ENCODE assay signal across 16 cellular contexts in genomic region chr9:77906991-77907390, GRCh38.
"Had no signal": no experiment of that assay in that cellular context is flagged by ENCODE, and none has a peak within 500 bp of the region (broad histone marks: within the 10 kb centered on the region; RNA-seq: fewer than 3 reads in every experiment).

No MANE protein-coding gene starts in this region.

- DNase-seq: activated effector memory CD4-positive, alpha-beta T cell treated with anti-CD3 and anti-CD28 coated beads, Interleukin-2, amount 50 U/mL, for 16 hours; activated T-cell treated with anti-CD3 and anti-CD28 coated beads, Interleukin-2, amount 50 U/mL, for 1 hour; anterior cingulate cortex; dorsolateral prefrontal cortex; foreskin keratinocyte; head of caudate nucleus; stimulated activated CD4-positive, alpha-beta T cell treated with anti-CD3 and anti-CD28 coated beads, Interleukin-12 subunit alpha, Interleukin-12 subunit beta, amount 100 ng/mL, for 4 hours; stimulated activated naive CD4-positive, alpha-beta T cell treated with Interleukin-2 at 50 U/mL for 16 hours had no signal

- FAIRE-seq: islet of Langerhans had no signal

- H3K9me3 Mint-ChIP-seq: activated naive CD4-positive, alpha-beta T cell treated with anti-CD3 and anti-CD28 coated beads, Interleukin-2, amount 50 U/mL, for 72 hours; natural killer cell treated with Interleukin-12 subunit alpha and Interleukin-12 subunit beta and Interleukin-15 and Interleukin-18, amount 100 ng/mL, for 72 hours; T-helper 1 cell treated with Interleukin-12 subunit alpha and Interleukin-12 subunit beta and Interleukin-4 antibody, amounts not matched to agents 30 μg/mL and 1 μg/mL, for 36 hours; type B pancreatic cell had no signal

- H3K36me3 ChIP-seq: breast epithelium, suprapubic skin had no signal

- H3K27me3 ChIP-seq: breast epithelium, dorsolateral prefrontal cortex, foreskin keratinocyte, suprapubic skin had no signal

- H3K4me3 Mint-ChIP-seq: natural killer cell treated with Interleukin-12 subunit alpha and Interleukin-12 subunit beta and Interleukin-15 and Interleukin-18, amount 100 ng/mL, for 72 hours; T-helper 1 cell treated with Interleukin-12 subunit alpha and Interleukin-12 subunit beta and Interleukin-4 antibody, amounts not matched to agents 30 μg/mL and 1 μg/mL, for 36 hours; type B pancreatic cell had no signal

- H3K4me3 ChIP-seq: breast epithelium, dorsolateral prefrontal cortex, suprapubic skin had no signal

- H3K36me3 Mint-ChIP-seq: natural killer cell treated with Interleukin-12 subunit alpha and Interleukin-12 subunit beta and Interleukin-15 and Interleukin-18, amount 100 ng/mL, for 72 hours had no signal

- H3K9me3 ChIP-seq: breast epithelium, suprapubic skin had no signal

- H3K27ac ChIP-seq: breast epithelium, dorsolateral prefrontal cortex, foreskin keratinocyte, suprapubic skin had no signal

- H3K27me3 Mint-ChIP-seq: natural killer cell treated with Interleukin-12 subunit alpha and Interleukin-12 subunit beta and Interleukin-15 and Interleukin-18, amount 100 ng/mL, for 72 hours; type B pancreatic cell had no signal

- ATAC-seq: activated naive CD4-positive, alpha-beta T cell treated with anti-CD3 and anti-CD28 coated beads, Interleukin-2, amount 50 U/mL, for 72 hours; natural killer cell treated with Interleukin-12 subunit alpha and Interleukin-12 subunit beta and Interleukin-15 and Interleukin-18, amount 100 ng/mL, for 72 hours; sciatic nerve had no signal

- H3K27ac Mint-ChIP-seq: activated naive CD4-positive, alpha-beta T cell treated with anti-CD3 and anti-CD28 coated beads, Interleukin-2, amount 50 U/mL, for 72 hours; natural killer cell treated with Interleukin-12 subunit alpha and Interleukin-12 subunit beta and Interleukin-15 and Interleukin-18, amount 100 ng/mL, for 72 hours; T-helper 1 cell treated with Interleukin-12 subunit alpha and Interleukin-12 subunit beta and Interleukin-4 antibody, amounts not matched to agents 30 μg/mL and 1 μg/mL, for 36 hours; type B pancreatic cell had no signal

- H3K4me1 ChIP-seq: breast epithelium had no signal
